In genomic region chr1:56803561-56804156, GRCh38 we compare ENCODE assay signal across 2 cellular contexts.
A peak's percentile ranks its signal among the peaks of the same experiment; 100 is the strongest.
TF ChIP-seq lines count a peak whose summit lies in the region.

No MANE protein-coding gene starts in this region.

TF ChIP-seq in GM12878, 131 proteins besides CTCF, POLR2A, EP300 and RAD21 (continued from another document):
- TF ChIP-seq SMC3 (IDR thresholded peaks at IDR 0.05; ENCODE audit: borderline replicate concordance, low read length), result peak; percentile 48; the same call in 1 of the 2 replicates

TF ChIP-seq in neural cell, 6 proteins besides CTCF, POLR2A, EP300 and RAD21:
- TF ChIP-seq EZH2 (IDR thresholded peaks at IDR 0.05; ENCODE audit: borderline replicate concordance, insufficient read depth, low read length, poor library complexity, severe bottlenecking), result no peak
- TF ChIP-seq MXI1 (conservative IDR thresholded peaks at IDR 0.05; ENCODE audit: poor library complexity, severe bottlenecking), result no peak
- TF ChIP-seq POLR2AphosphoS5 (IDR thresholded peaks at IDR 0.05), result no peak
- TF ChIP-seq SMC3 (conservative IDR thresholded peaks at IDR 0.05; ENCODE audit: poor library complexity), result no peak
- no peak for TF ChIP-seq TAF1 (IDR thresholded peaks at IDR 0.05; ENCODE audit: low read depth)
- TF ChIP-seq REST (IDR thresholded peaks at IDR 0.05; ENCODE audit: borderline replicate concordance), result no peak
